1 cellular context compared by ENCODE assay signal in genomic region chr1:24864409-24864808, GRCh38.
TF ChIP-seq lines count a peak whose summit lies in the region.

No MANE protein-coding gene starts in this region.

TF ChIP-seq in HepG2, 621 proteins besides CTCF, POLR2A, EP300 and RAD21 (continued from another document and continues in another):
- TF ChIP-seq ZBTB10 (CRISPR knock-in tag; IDR thresholded peaks at IDR 0.05; ENCODE audit: borderline replicate concordance) (peak; percentile 91), ZNF292 (CRISPR knock-in tag; IDR thresholded peaks at IDR 0.05; ENCODE audit: borderline replicate concordance, low read depth) (peak; percentile 43; the same call in 1 of the 2 replicates), YEATS2 (CRISPR knock-in tag; IDR thresholded peaks at IDR 0.05; ENCODE audit: borderline replicate concordance) (peak; percentile 17; the same call in 1 of the 2 replicates), ZNF33B (CRISPR knock-in tag; IDR thresholded peaks at IDR 0.05) (no peak), ZZZ3 (CRISPR knock-in tag; IDR thresholded peaks at IDR 0.05; ENCODE audit: borderline replicate concordance) (no peak), ZNF263 (CRISPR knock-in tag; IDR thresholded peaks at IDR 0.05) (peak; percentile 11; the same call in 1 of the 2 replicates), DNMT3B (CRISPR knock-in tag; conservative IDR thresholded peaks at IDR 0.05) (no peak), ZNF614 (CRISPR knock-in tag; IDR thresholded peaks at IDR 0.05; ENCODE audit: borderline replicate concordance) (0 out of 2 replicates have a peak, but pooled peaks have one; percentile 34), GFI1 (CRISPR knock-in tag; IDR thresholded peaks at IDR 0.05; ENCODE audit: borderline replicate concordance) (peak; percentile 58; the same call in 1 of the 2 replicates), ZBTB7A (CRISPR knock-in tag; IDR thresholded peaks at IDR 0.05) (peak; percentile 9; the same call in 1 of the 2 replicates), HOXA3 (CRISPR knock-in tag; IDR thresholded peaks at IDR 0.05) (peak; percentile 44; the same call in 1 of the 2 replicates), ATF2 (CRISPR knock-in tag; IDR thresholded peaks at IDR 0.05) (0 out of 2 replicates have a peak, but pooled peaks have one; percentile 34), PAXIP1 (CRISPR knock-in tag; conservative IDR thresholded peaks at IDR 0.05) (peak; percentile 94), KDM6A (CRISPR knock-in tag; IDR thresholded peaks at IDR 0.05; ENCODE audit: low read depth) (peak; percentile 74), ZNF709 (CRISPR knock-in tag; IDR thresholded peaks at IDR 0.05) (0 out of 2 replicates have a peak, but pooled peaks have one; percentile 20), DPF2 (CRISPR knock-in tag; IDR thresholded peaks at IDR 0.05; ENCODE audit: borderline replicate concordance, low read depth) (peak; percentile 36; the same call in 1 of the 2 replicates), SOX13 (IDR thresholded peaks at IDR 0.05) (no peak), SOX13 (CRISPR knock-in tag; conservative IDR thresholded peaks at IDR 0.05 in 1 of 2, IDR thresholded peaks at IDR 0.05 in 1 of 2) (peak in 1 of 2 experiments; percentile 38; a peak in 2 of 4 replicates), PHF21A (CRISPR knock-in tag; IDR thresholded peaks at IDR 0.05) (peak; percentile 96), TFDP1 (CRISPR knock-in tag; IDR thresholded peaks at IDR 0.05; ENCODE audit: borderline replicate concordance) (peak; percentile 28; the same call in 1 of the 2 replicates), CREB1 (IDR thresholded peaks at IDR 0.05) (no peak), CREB1 (CRISPR knock-in tag; IDR thresholded peaks at IDR 0.05) (peak; percentile 59), MED1 (CRISPR knock-in tag; IDR thresholded peaks at IDR 0.05) (peak; percentile 62), SOX6 (IDR thresholded peaks at IDR 0.05) (no peak), SOX6 (CRISPR knock-in tag; IDR thresholded peaks at IDR 0.05) (peak; percentile 64; the same call in 1 of the 2 replicates), ZNF124 (CRISPR knock-in tag; IDR thresholded peaks at IDR 0.05) (0 out of 2 replicates have a peak, but pooled peaks have one; percentile 42), AHDC1 (CRISPR knock-in tag; IDR thresholded peaks at IDR 0.05; ENCODE audit: borderline replicate concordance) (peak; percentile 39; the same call in 1 of the 2 replicates), HNF4A (CRISPR knock-in tag; IDR thresholded peaks at IDR 0.05) (peak; percentile 85), ELF3 (CRISPR knock-in tag; IDR thresholded peaks at IDR 0.05) (peak; percentile 75), HNF1B (CRISPR knock-in tag; IDR thresholded peaks at IDR 0.05) (peak; percentile 52; the same call in 1 of the 2 replicates), DMAP1 (CRISPR knock-in tag; IDR thresholded peaks at IDR 0.05) (no peak), DRAP1 (CRISPR knock-in tag; IDR thresholded peaks at IDR 0.05) (0 out of 2 replicates have a peak, but pooled peaks have one; percentile 11), MYC (CRISPR knock-in tag; IDR thresholded peaks at IDR 0.05; ENCODE audit: borderline replicate concordance) (peak; percentile 33; the same call in 1 of the 2 replicates), AKAP8 (CRISPR knock-in tag; IDR thresholded peaks at IDR 0.05) (no peak), ZBTB3 (CRISPR knock-in tag; IDR thresholded peaks at IDR 0.05; ENCODE audit: borderline replicate concordance, low read depth) (peak; percentile 57; the same call in 1 of the 2 replicates), EEA1 (CRISPR knock-in tag; IDR thresholded peaks at IDR 0.05; ENCODE audit: borderline replicate concordance) (no peak), HDAC1 (CRISPR knock-in tag; IDR thresholded peaks at IDR 0.05) (peak; percentile 62), TEAD3 (CRISPR knock-in tag; optimal IDR thresholded peaks at IDR 0.05; ENCODE audit: borderline replicate concordance) (peak; percentile 57), MTA3 (CRISPR knock-in tag; IDR thresholded peaks at IDR 0.05) (no peak), HMGXB3 (CRISPR knock-in tag; IDR thresholded peaks at IDR 0.05; ENCODE audit: borderline replicate concordance) (no peak), ZNF713 (CRISPR knock-in tag; IDR thresholded peaks at IDR 0.05) (no peak)
